ENCODE assay signal across 14 cellular contexts in genomic region chr6:3286641-3287171, GRCh38. TPM values are rescaled to one million over a fixed set of nuclear protein-coding genes. Genes with fewer than 3 reads are reported as not detected.
DNase-seq lines count a peak whose midpoint lies in the region; ATAC-seq and TF ChIP-seq lines count a peak whose summit lies in the region.
"Had no signal": no experiment of that assay in that cellular context is flagged by ENCODE, and none has a peak within 500 bp of the region (broad histone marks: within the 10 kb centered on the region; RNA-seq: fewer than 3 reads in every experiment).

No MANE protein-coding gene starts in this region.

- H3K23ac ChIP-seq in neuronal stem cell (ENCODE audit: low read depth, low read length, poor library complexity): peak overlapping the region; percentile 25

- intact Hi-C loops in tibial artery (cut with DNase I; ENCODE audit: low total_unique reads): loop anchor here (10.0 kb wide), 2 partner anchors 168 to 698 kb away; partner anchors contain the start of gene SLC22A23

- H3K27ac ChIP-seq in RWPE2 (ENCODE audit: poor library complexity, severe bottlenecking): no peak overlapping the region
- H3K27ac ChIP-seq in neuronal stem cell (replicated peaks; ENCODE audit: low read length): no peak overlapping the region
- H3K27ac ChIP-seq in tibial artery: no peak overlapping the region
- H3K27ac ChIP-seq: GM23248, KMS-11 had no signal

- H2BK12ac ChIP-seq in neuronal stem cell (ENCODE audit: low read length): no peak overlapping the region

- no peak overlapping the region for H4K91ac ChIP-seq in neuronal stem cell (ENCODE audit: low read depth, low read length, poor library complexity)

- peak; percentile 43 for DNase-seq in RWPE2 (ENCODE audit: low spot score)
- peak; percentile 59 for DNase-seq in chondrocyte (ENCODE audit: low spot score)
- no peak for DNase-seq in neuronal stem cell (ENCODE audit: low spot score)
- DNase-seq in tibial artery: peak; percentile 19 to 62
- DNase-seq in HFFc6: no peak
- DNase-seq in NCI-H2107 (lab: John Stamatoyannopoulos, UW): no peak
- DNase-seq in NCI-H446 (lab: John Stamatoyannopoulos, UW): no peak
- DNase-seq: BE2C, GF-D8, GM23248, NCI-H1092 treated with DMSO at 0.1 percent for 48 hours, NCI-H1694 treated with DMSO at 0.1 percent for 48 hours had no signal

- H3K9me3 ChIP-seq in RWPE2 (ENCODE audit: severe bottlenecking): no peaks in the 10 kb centered on the region
- H3K9me3 ChIP-seq in neuronal stem cell (replicated peaks in 1 of 2; ENCODE audit: control insufficient read depth in 2 of 2, insufficient read depth in 1 of 2, low read depth in 1 of 2, low read length in 2 of 2): no peaks in the 10 kb centered on the region
- H3K9me3 ChIP-seq in tibial artery: no peaks in the 10 kb centered on the region
- H3K9me3 ChIP-seq: BE2C had no signal

- no peaks in the 10 kb centered on the region for H3K27me3 ChIP-seq in RWPE2 (ENCODE audit: insufficient read depth, poor library complexity, severe bottlenecking)
- no peaks in the 10 kb centered on the region for H3K27me3 ChIP-seq in neuronal stem cell (ENCODE audit: control insufficient read depth in 3 of 3, insufficient read depth in 3 of 3, low read depth in 1 of 3, low read length in 3 of 3)
- no peaks in the 10 kb centered on the region for H3K27me3 ChIP-seq in tibial artery
- H3K27me3 ChIP-seq: BE2C had no signal

- H3K36me3 Mint-ChIP-seq in chondrocyte (ENCODE audit: low read depth) (peaks cover 19% of the 10 kb centered on the region), HFFc6 (ENCODE audit: low read depth) (no peaks in the 10 kb centered on the region)

- H3K27ac Mint-ChIP-seq in chondrocyte (ENCODE audit: unreplicated experiment) (no peak overlapping the region), HFFc6 (no peak overlapping the region)
- H3K27ac Mint-ChIP-seq: CD8-positive, alpha-beta T cell had no signal

- WGBS in neuronal stem cell (ENCODE audit: extremely low coverage in 2 of 2, insufficient read length in 2 of 2, insufficient replicate concordance in 1 of 2), 2 donors: no CpG with 5 or more reads among the region's 24 CpGs

- ATAC-seq in RWPE2 (ENCODE audit: low read depth): no peak
- ATAC-seq: CD8-positive, alpha-beta T cell had no signal

- H2BK5ac ChIP-seq in neuronal stem cell (ENCODE audit: low read length): no peak overlapping the region

- no peak overlapping the region for H3K4ac ChIP-seq in neuronal stem cell (ENCODE audit: low read length)

- no peak overlapping the region for H2AK5ac ChIP-seq in neuronal stem cell (ENCODE audit: low read depth, low read length)

- H3K4me3 ChIP-seq in RWPE2 (ENCODE audit: severe bottlenecking): no peak overlapping the region
- no peak overlapping the region for H3K4me3 ChIP-seq in neuronal stem cell (ENCODE audit: low read length in 2 of 2)
- no peak overlapping the region for H3K4me3 ChIP-seq in tibial artery
- H3K4me3 ChIP-seq: GM23248 had no signal

- no peak overlapping the region for H2BK15ac ChIP-seq in neuronal stem cell (ENCODE audit: low read length)

- H3K14ac ChIP-seq in neuronal stem cell (ENCODE audit: low read length): peak overlapping the region; percentile 86

- H3K4me1 Mint-ChIP-seq in chondrocyte (ENCODE audit: low read depth): peaks cover 19% of the 10 kb centered on the region
- H3K4me1 Mint-ChIP-seq in HFFc6 (ENCODE audit: low read depth): peaks cover 14% of the 10 kb centered on the region

- H3K79me1 ChIP-seq in neuronal stem cell (ENCODE audit: low read depth, low read length): no peaks in the 10 kb centered on the region

- no peak overlapping the region for H2AFZ ChIP-seq in neuronal stem cell (ENCODE audit: low read length)
- H2AFZ ChIP-seq: GM23248 had no signal

- H3K9ac ChIP-seq in neuronal stem cell (ENCODE audit: low read depth, low read length, poor library complexity): no peak overlapping the region
- H3K9ac ChIP-seq: GM23248, KMS-11 had no signal

- H3K18ac ChIP-seq in neuronal stem cell (ENCODE audit: low read length): peak overlapping the region; percentile 35

- H3K4me3 Mint-ChIP-seq in chondrocyte (ENCODE audit: unreplicated experiment) (no peak overlapping the region), HFFc6 (no peak overlapping the region)
- H3K4me3 Mint-ChIP-seq: CD8-positive, alpha-beta T cell had no signal

- no peak overlapping the region for H3K4me2 ChIP-seq in neuronal stem cell (ENCODE audit: insufficient read depth, low read length, poor library complexity, severe bottlenecking)
- H3K4me2 ChIP-seq: KMS-11 had no signal

- H3K36me3 ChIP-seq in RWPE2 (ENCODE audit: low read depth): no peaks in the 10 kb centered on the region
- peaks cover 6 to 52% of the 10 kb centered on the region in 2 donors for H3K36me3 ChIP-seq in neuronal stem cell (replicated peaks in 1 of 2; ENCODE audit: control insufficient read depth in 2 of 2, insufficient read depth in 2 of 2, low read length in 2 of 2)
- H3K36me3 ChIP-seq in tibial artery: peaks cover 0 to 44% (median 0%) of the 10 kb centered on the region in 3 donors
- H3K36me3 ChIP-seq: BE2C had no signal

- H4K8ac ChIP-seq in neuronal stem cell (ENCODE audit: low read depth, low read length): no peak overlapping the region

- TF ChIP-seq CTCF in RWPE2 (IDR thresholded peaks at IDR 0.05; ENCODE audit: poor library complexity, severe bottlenecking): no peak
- no peak for TF ChIP-seq CTCF in chondrocyte (IDR thresholded peaks at IDR 0.05)
- TF ChIP-seq CTCF in tibial artery (IDR thresholded peaks at IDR 0.05): no peak
- TF ChIP-seq CTCF in HFFc6 (IDR thresholded peaks at IDR 0.05): no peak

- H3K27me3 Mint-ChIP-seq in chondrocyte (ENCODE audit: low read depth) (no peaks in the 10 kb centered on the region), HFFc6 (ENCODE audit: insufficient read depth) (peaks cover 15% of the 10 kb centered on the region)

- H3K4me1 ChIP-seq in RWPE2 (ENCODE audit: insufficient read depth, poor library complexity, severe bottlenecking) (peaks cover 8% of the 10 kb centered on the region), neuronal stem cell (ENCODE audit: control insufficient read depth in 2 of 2, insufficient read depth in 1 of 2, low read depth in 1 of 2, low read length in 2 of 2) (peaks cover 11 to 16% of the 10 kb centered on the region in 2 donors), tibial artery (peaks cover 0 to 14% (median 5%) of the 10 kb centered on the region in 4 donors)

- H2BK120ac ChIP-seq in neuronal stem cell (ENCODE audit: low read depth, low read length): no peak overlapping the region

- H3K9me3 Mint-ChIP-seq in chondrocyte (ENCODE audit: low read depth) (no peaks in the 10 kb centered on the region), HFFc6 (no peaks in the 10 kb centered on the region)
- H3K9me3 Mint-ChIP-seq: CD8-positive, alpha-beta T cell had no signal

RNA-seq across cellular contexts. Expression of gene PSMG4, which starts 28.0 kb away (rescaled TPM):
- 16.2 to 24.7 TPM (median 17.2 TPM) in 3 replicates for total RNA-seq in chondrocyte
- 24.7 TPM for polyA plus RNA-seq in neuronal stem cell (2013, experiment 1 of 2)
- polyA plus RNA-seq in neuronal stem cell (2013, experiment 2 of 2): 24.4 TPM
- 10 to 100 TPM; 14.9 to 20.1 (median 17.6) TPM for total RNA-seq in HFFc6 (2021; fragmentation: NEBNext Ultra II Directional; extraction: Animal tissue kit (Norgen Biotek cat#: 25700))

RNA-seq across cellular contexts. Expression of gene TUBB2B, which starts 59.3 kb away (rescaled TPM):
- total RNA-seq in chondrocyte: 109 to 119 TPM (median 117 TPM) in 3 replicates
- polyA plus RNA-seq in neuronal stem cell (2013, experiment 1 of 2): 370 TPM
- polyA plus RNA-seq in neuronal stem cell (2013, experiment 2 of 2): 372 TPM
- total RNA-seq in HFFc6 (2021; fragmentation: NEBNext Ultra II Directional; extraction: Animal tissue kit (Norgen Biotek cat#: 25700)): 1 to 10 TPM in 3 of 6 experiments, under 1 TPM in 3; 0.14 to 1.3 (median 0.90) TPM

Comparison
In these comparisons a context has a peak if more than half of its experiments do, and no peak if none do; other contexts are left out.
1. DNase-seq: peak in RWPE2 (single experiment), chondrocyte (single experiment) and tibial artery (2 of 2); none in neuronal stem cell (single experiment), HFFc6 (single experiment), NCI-H2107 (single experiment) and NCI-H446 (0 of 2).
2. RNA of gene TUBB2B, which starts 59.3 kb away (total RNA-seq): 109 to 119 TPM in chondrocyte; 0.14 to 1.3 TPM in HFFc6; every median in the first group is over 10 times any median in the second.